8 cellular contexts compared by ENCODE assay signal in the genomic region with DNA sequence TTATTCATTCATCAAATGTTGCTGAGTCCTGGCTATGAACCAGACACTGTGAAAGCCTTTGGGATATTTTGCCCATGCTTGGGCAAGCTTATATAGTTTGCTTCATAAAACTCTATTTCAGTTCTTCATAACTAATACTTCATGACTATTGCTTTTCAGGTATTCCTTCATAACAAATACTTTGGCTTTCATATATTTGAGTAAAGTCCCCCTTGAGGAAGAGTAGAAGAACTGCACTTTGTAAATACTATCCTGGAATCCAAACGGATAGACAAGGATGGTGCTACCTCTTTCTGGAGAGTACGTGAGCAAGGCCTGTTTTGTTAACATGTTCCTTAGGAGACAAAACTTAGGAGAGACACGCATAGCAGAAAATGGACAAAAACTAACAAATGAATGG. TPM values are rescaled to one million over a fixed set of nuclear protein-coding genes. Genes with fewer than 3 reads are reported as not detected.
DNase-seq lines count a peak whose midpoint lies in the region; ATAC-seq, FAIRE-seq and TF ChIP-seq lines count a peak whose summit lies in the region.

No MANE protein-coding gene starts in this region.

- no peak overlapping the region for H2BK15ac ChIP-seq in mesendoderm (replicated peaks; ENCODE audit: low read depth)

- DNase-seq in mesendoderm (peak; percentile 58), KG1 (lab: John Stamatoyannopoulos, UW) (no peak)
- no peak for DNase-seq in activated CD8-positive, alpha-beta memory T cell treated with anti-CD3 and anti-CD28 coated beads, Interleukin-2, amount 50 U/mL, for 48 hours
- DNase-seq in stimulated activated effector memory CD8-positive, alpha-beta T cell treated with anti-CD3 and anti-CD28 coated beads, Interleukin-12 subunit alpha, Interleukin-12 subunit beta, amount 100 ng/mL, for 72 hours (ENCODE audit: low spot score in 2 of 2), result no peak
- no peak for DNase-seq in activated CD8-positive, alpha-beta memory T cell treated with anti-CD3 and anti-CD28 coated beads, Interleukin-2, amount 10 ng/mL, durations not matched to agents 7 days and 5 days

- no peak overlapping the region for H3K4me2 ChIP-seq in mesendoderm (ENCODE audit: low read length)

- ATAC-seq in HG02610 (IDR thresholded peaks at IDR 0.05; ENCODE audit: unreplicated experiment), result peak; percentile 58
- no peak for ATAC-seq in stimulated activated effector memory CD8-positive, alpha-beta T cell treated with anti-CD3 and anti-CD28 coated beads, Interleukin-12 subunit alpha, Interleukin-12 subunit beta, amount 100 ng/mL, for 72 hours
- no peak for ATAC-seq in activated CD8-positive, alpha-beta memory T cell treated with anti-CD3 and anti-CD28 coated beads, Interleukin-2, amount 10 ng/mL, durations not matched to agents 7 days and 5 days

- no peak overlapping the region for H3K23ac ChIP-seq in mesendoderm (ENCODE audit: low read length)

- no peak overlapping the region for H4K8ac ChIP-seq in mesendoderm (ENCODE audit: low read depth, low read length)

- FAIRE-seq in TTC549 (lab: Jason Lieb, UNC), result peak; percentile 51

- CTCF ChIA-PET in activated CD8-positive, alpha-beta memory T cell treated with anti-CD3 and anti-CD28 coated beads, Interleukin-2, amount 10 ng/mL, durations not matched to agents 7 days and 5 days (lab: Charles Lee), result no interaction called here

- H3K79me1 ChIP-seq in mesendoderm (ENCODE audit: low read length), result no peaks in the 10 kb centered on the region

- H3K27me3 ChIP-seq in mesendoderm (ENCODE audit: insufficient read depth, low read length, poor library complexity), result no peaks in the 10 kb centered on the region

- H2BK5ac ChIP-seq in mesendoderm (ENCODE audit: low read length), result no peak overlapping the region

- H3K27ac Mint-ChIP-seq in stimulated activated effector memory CD8-positive, alpha-beta T cell treated with anti-CD3 and anti-CD28 coated beads, Interleukin-12 subunit alpha, Interleukin-12 subunit beta, amount 100 ng/mL, for 72 hours, result no peak overlapping the region
- no peak overlapping the region for H3K27ac Mint-ChIP-seq in activated CD8-positive, alpha-beta memory T cell treated with anti-CD3 and anti-CD28 coated beads, Interleukin-2, amount 10 ng/mL, durations not matched to agents 7 days and 5 days

- no peaks in the 10 kb centered on the region for H3K36me3 ChIP-seq in mesendoderm (ENCODE audit: control insufficient read depth, insufficient read depth, low read length)

- H2AK5ac ChIP-seq in mesendoderm (ENCODE audit: low read length), result no peak overlapping the region

- no CpG with 5 or more reads among the region's 3 CpGs for WGBS in mesendoderm (ENCODE audit: extremely low coverage, insufficient coverage, low lambda C conversion rate)

- no peaks in the 10 kb centered on the region for H3K36me3 Mint-ChIP-seq in stimulated activated effector memory CD8-positive, alpha-beta T cell treated with anti-CD3 and anti-CD28 coated beads, Interleukin-12 subunit alpha, Interleukin-12 subunit beta, amount 100 ng/mL, for 72 hours
- no peaks in the 10 kb centered on the region for H3K36me3 Mint-ChIP-seq in activated CD8-positive, alpha-beta memory T cell treated with anti-CD3 and anti-CD28 coated beads, Interleukin-2, amount 10 ng/mL, durations not matched to agents 7 days and 5 days

- H3K27me3 Mint-ChIP-seq in activated CD8-positive, alpha-beta memory T cell treated with anti-CD3 and anti-CD28 coated beads, Interleukin-2, amount 10 ng/mL, durations not matched to agents 7 days and 5 days, result peaks cover 10% of the 10 kb centered on the region

- no peak overlapping the region for H3K4me3 Mint-ChIP-seq in stimulated activated effector memory CD8-positive, alpha-beta T cell treated with anti-CD3 and anti-CD28 coated beads, Interleukin-12 subunit alpha, Interleukin-12 subunit beta, amount 100 ng/mL, for 72 hours
- H3K4me3 Mint-ChIP-seq in activated CD8-positive, alpha-beta memory T cell treated with anti-CD3 and anti-CD28 coated beads, Interleukin-2, amount 10 ng/mL, durations not matched to agents 7 days and 5 days, result no peak overlapping the region

- H2BK120ac ChIP-seq in mesendoderm (ENCODE audit: low read depth, low read length), result no peak overlapping the region

- TF ChIP-seq CTCF in GM12874 (IDR thresholded peaks at IDR 0.05; ENCODE audit: insufficient read depth, low read depth, low read length), result peak; percentile 40; the same call in 1 of the 2 replicates

- H3K4me3 ChIP-seq in mesendoderm (ENCODE audit: low read length), result no peak overlapping the region

- H3K18ac ChIP-seq in mesendoderm (ENCODE audit: low read length), result no peak overlapping the region

- no peak overlapping the region for H3K27ac ChIP-seq in mesendoderm (ENCODE audit: low read depth, low read length)

- H3K79me2 ChIP-seq in mesendoderm (ENCODE audit: control insufficient read depth, insufficient read depth, low read length), result no peaks in the 10 kb centered on the region

- H3K9ac ChIP-seq in mesendoderm (ENCODE audit: low read length), result no peak overlapping the region

- H3K9me3 Mint-ChIP-seq in stimulated activated effector memory CD8-positive, alpha-beta T cell treated with anti-CD3 and anti-CD28 coated beads, Interleukin-12 subunit alpha, Interleukin-12 subunit beta, amount 100 ng/mL, for 72 hours, result no peaks in the 10 kb centered on the region
- no peaks in the 10 kb centered on the region for H3K9me3 Mint-ChIP-seq in activated CD8-positive, alpha-beta memory T cell treated with anti-CD3 and anti-CD28 coated beads, Interleukin-2, amount 10 ng/mL, durations not matched to agents 7 days and 5 days (ENCODE audit: low read depth)

- no peak overlapping the region for H3K4ac ChIP-seq in mesendoderm (ENCODE audit: low read depth, low read length)

- H4K5ac ChIP-seq in mesendoderm (ENCODE audit: low read length), result no peak overlapping the region

- no peak overlapping the region for H3K56ac ChIP-seq in mesendoderm (ENCODE audit: low read length)

- H3K4me1 ChIP-seq in mesendoderm (ENCODE audit: control insufficient read depth, low read depth, low read length), result peaks cover 5% of the 10 kb centered on the region

- H3K4me1 Mint-ChIP-seq in stimulated activated effector memory CD8-positive, alpha-beta T cell treated with anti-CD3 and anti-CD28 coated beads, Interleukin-12 subunit alpha, Interleukin-12 subunit beta, amount 100 ng/mL, for 72 hours, result no peaks in the 10 kb centered on the region
- H3K4me1 Mint-ChIP-seq in activated CD8-positive, alpha-beta memory T cell treated with anti-CD3 and anti-CD28 coated beads, Interleukin-2, amount 10 ng/mL, durations not matched to agents 7 days and 5 days, result no peaks in the 10 kb centered on the region

RNA-seq across cellular contexts. Expression of a gene that starts 1.7 kb away (rescaled TPM):
- polyA plus RNA-seq in mesendoderm (2013, experiment 1 of 2), result 9.5 TPM
- 10.3 TPM for polyA plus RNA-seq in mesendoderm (2013, experiment 2 of 2)
- not detected for total RNA-seq in activated CD8-positive, alpha-beta memory T cell treated with anti-CD3 and anti-CD28 coated beads, Interleukin-2, amount 10 ng/mL, durations not matched to agents 7 days and 5 days

RNA-seq across cellular contexts. Expression of a gene that starts 30.2 kb away (rescaled TPM):
- 0.56 TPM for polyA plus RNA-seq in mesendoderm (2013, experiment 1 of 2)
- 0.53 TPM for polyA plus RNA-seq in mesendoderm (2013, experiment 2 of 2)
- not detected for total RNA-seq in activated CD8-positive, alpha-beta memory T cell treated with anti-CD3 and anti-CD28 coated beads, Interleukin-2, amount 10 ng/mL, durations not matched to agents 7 days and 5 days

RNA-seq across cellular contexts. Expression of a gene that starts 47.2 kb away (rescaled TPM):
- not detected for polyA plus RNA-seq in mesendoderm (2013, experiment 1 of 2)
- polyA plus RNA-seq in mesendoderm (2013, experiment 2 of 2), result not detected
- total RNA-seq in activated CD8-positive, alpha-beta memory T cell treated with anti-CD3 and anti-CD28 coated beads, Interleukin-2, amount 10 ng/mL, durations not matched to agents 7 days and 5 days, result not detected
